ENCODE assay signal across 1 cellular context in genomic region chr2:9679218-9679617, GRCh38.
TF ChIP-seq lines count a peak whose summit lies in the region.

No MANE protein-coding gene starts in this region.

TF ChIP-seq in IMR-90, 13 proteins besides CTCF, POLR2A, EP300 and RAD21:
- TF ChIP-seq ELK1 (IDR thresholded peaks at IDR 0.05; ENCODE audit: borderline replicate concordance, low read depth, low read length) (no peak), MAZ (IDR thresholded peaks at IDR 0.05; ENCODE audit: borderline replicate concordance, low read depth, low read length) (no peak), CHD1 (IDR thresholded peaks at IDR 0.05; ENCODE audit: low read depth, low read length) (no peak), SMC3 (IDR thresholded peaks at IDR 0.05; ENCODE audit: low read depth, low read length) (no peak), BHLHE40 (IDR thresholded peaks at IDR 0.05; ENCODE audit: low read depth, low read length) (no peak), USF2 (IDR thresholded peaks at IDR 0.05; ENCODE audit: low read depth, low read length) (no peak), MXI1 (IDR thresholded peaks at IDR 0.05; ENCODE audit: borderline replicate concordance, low read depth, low read length) (no peak), CEBPB (IDR thresholded peaks at IDR 0.05; ENCODE audit: low read depth, low read length) (no peak), FOS (IDR thresholded peaks at IDR 0.05; ENCODE audit: low read depth, low read length) (no peak), MAFK (IDR thresholded peaks at IDR 0.05; ENCODE audit: low read depth, low read length) (no peak), NFE2L2 (IDR thresholded peaks at IDR 0.05; ENCODE audit: low read depth, low read length) (no peak), RCOR1 (IDR thresholded peaks at IDR 0.05; ENCODE audit: insufficient replicate concordance, low read length) (no peak), RFX5 (IDR thresholded peaks at IDR 0.05; ENCODE audit: low read depth, low read length) (no peak)
